ENCODE assay signal across 1 cellular context in the genomic region with DNA sequence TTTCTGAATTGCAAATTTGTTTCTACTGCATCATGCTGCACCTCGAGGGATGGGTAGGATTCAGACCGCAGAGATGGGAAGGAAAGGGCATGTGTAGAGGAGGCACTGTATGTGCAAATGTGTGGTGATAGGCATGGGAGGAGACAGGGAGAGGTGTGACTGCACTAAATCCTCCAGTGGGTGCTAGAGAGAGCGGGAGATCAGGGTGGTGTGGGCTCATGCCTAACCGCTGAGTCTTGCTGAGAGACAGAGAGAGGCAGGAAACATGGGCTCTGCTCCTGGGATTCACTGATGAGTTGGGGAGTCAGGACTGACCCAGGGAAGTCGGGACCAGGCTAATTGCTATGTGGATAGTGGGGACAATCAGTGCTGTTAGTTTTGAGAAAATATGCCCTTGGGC.
TF ChIP-seq lines count a peak whose summit lies in the region.

No MANE protein-coding gene starts in this region.

TF ChIP-seq in WTC11, 78 proteins besides CTCF, POLR2A, EP300 and RAD21 (continued from another document):
- TF ChIP-seq ESRRA (CRISPR knock-in tag; IDR thresholded peaks at IDR 0.05; ENCODE audit: borderline replicate concordance) = no peak
- no peak for TF ChIP-seq CBFB (CRISPR knock-in tag; IDR thresholded peaks at IDR 0.05; ENCODE audit: low read depth)
- TF ChIP-seq ZNF121 (CRISPR knock-in tag; IDR thresholded peaks at IDR 0.05) = no peak
- no peak for TF ChIP-seq CREM (CRISPR knock-in tag; IDR thresholded peaks at IDR 0.05)
- TF ChIP-seq, protein P1, sequence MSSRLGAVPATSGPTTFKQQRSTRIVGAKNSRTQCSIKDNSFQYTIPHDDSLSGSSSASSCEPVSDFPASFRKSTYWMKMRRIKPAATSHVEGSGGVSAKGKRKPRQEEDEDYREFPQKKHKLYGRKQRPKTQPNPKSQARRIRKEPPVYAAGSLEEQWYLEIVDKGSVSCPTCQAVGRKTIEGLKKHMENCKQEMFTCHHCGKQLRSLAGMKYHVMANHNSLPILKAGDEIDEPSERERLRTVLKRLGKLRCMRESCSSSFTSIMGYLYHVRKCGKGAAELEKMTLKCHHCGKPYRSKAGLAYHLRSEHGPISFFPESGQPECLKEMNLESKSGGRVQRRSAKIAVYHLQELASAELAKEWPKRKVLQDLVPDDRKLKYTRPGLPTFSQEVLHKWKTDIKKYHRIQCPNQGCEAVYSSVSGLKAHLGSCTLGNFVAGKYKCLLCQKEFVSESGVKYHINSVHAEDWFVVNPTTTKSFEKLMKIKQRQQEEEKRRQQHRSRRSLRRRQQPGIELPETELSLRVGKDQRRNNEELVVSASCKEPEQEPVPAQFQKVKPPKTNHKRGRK (CRISPR knock-in tag; IDR thresholded peaks at IDR 0.05; ENCODE audit: borderline replicate concordance) = no peak
- no peak for TF ChIP-seq TEAD1 (CRISPR knock-in tag; IDR thresholded peaks at IDR 0.05)
- TF ChIP-seq ZNF281 (CRISPR knock-in tag; IDR thresholded peaks at IDR 0.05) = no peak
- TF ChIP-seq, protein P2, sequence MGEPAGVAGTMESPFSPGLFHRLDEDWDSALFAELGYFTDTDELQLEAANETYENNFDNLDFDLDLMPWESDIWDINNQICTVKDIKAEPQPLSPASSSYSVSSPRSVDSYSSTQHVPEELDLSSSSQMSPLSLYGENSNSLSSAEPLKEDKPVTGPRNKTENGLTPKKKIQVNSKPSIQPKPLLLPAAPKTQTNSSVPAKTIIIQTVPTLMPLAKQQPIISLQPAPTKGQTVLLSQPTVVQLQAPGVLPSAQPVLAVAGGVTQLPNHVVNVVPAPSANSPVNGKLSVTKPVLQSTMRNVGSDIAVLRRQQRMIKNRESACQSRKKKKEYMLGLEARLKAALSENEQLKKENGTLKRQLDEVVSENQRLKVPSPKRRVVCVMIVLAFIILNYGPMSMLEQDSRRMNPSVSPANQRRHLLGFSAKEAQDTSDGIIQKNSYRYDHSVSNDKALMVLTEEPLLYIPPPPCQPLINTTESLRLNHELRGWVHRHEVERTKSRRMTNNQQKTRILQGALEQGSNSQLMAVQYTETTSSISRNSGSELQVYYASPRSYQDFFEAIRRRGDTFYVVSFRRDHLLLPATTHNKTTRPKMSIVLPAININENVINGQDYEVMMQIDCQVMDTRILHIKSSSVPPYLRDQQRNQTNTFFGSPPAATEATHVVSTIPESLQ (CRISPR knock-in tag; IDR thresholded peaks at IDR 0.05) = no peak
- no peak for TF ChIP-seq FOXK1 (CRISPR knock-in tag; IDR thresholded peaks at IDR 0.05)
- no peak for TF ChIP-seq ETV6 (CRISPR knock-in tag; IDR thresholded peaks at IDR 0.05)
- TF ChIP-seq, protein P3, sequence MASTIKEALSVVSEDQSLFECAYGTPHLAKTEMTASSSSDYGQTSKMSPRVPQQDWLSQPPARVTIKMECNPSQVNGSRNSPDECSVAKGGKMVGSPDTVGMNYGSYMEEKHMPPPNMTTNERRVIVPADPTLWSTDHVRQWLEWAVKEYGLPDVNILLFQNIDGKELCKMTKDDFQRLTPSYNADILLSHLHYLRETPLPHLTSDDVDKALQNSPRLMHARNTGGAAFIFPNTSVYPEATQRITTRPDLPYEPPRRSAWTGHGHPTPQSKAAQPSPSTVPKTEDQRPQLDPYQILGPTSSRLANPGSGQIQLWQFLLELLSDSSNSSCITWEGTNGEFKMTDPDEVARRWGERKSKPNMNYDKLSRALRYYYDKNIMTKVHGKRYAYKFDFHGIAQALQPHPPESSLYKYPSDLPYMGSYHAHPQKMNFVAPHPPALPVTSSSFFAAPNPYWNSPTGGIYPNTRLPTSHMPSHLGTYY (CRISPR knock-in tag; IDR thresholded peaks at IDR 0.05) = no peak
- no peak for TF ChIP-seq ZNF232 (CRISPR knock-in tag; IDR thresholded peaks at IDR 0.05)
- no peak for TF ChIP-seq ZNF263 (CRISPR knock-in tag; IDR thresholded peaks at IDR 0.05; ENCODE audit: low read depth)
- TF ChIP-seq STAT6 (CRISPR knock-in tag; conservative IDR thresholded peaks at IDR 0.05; ENCODE audit: low read depth) = no peak
- TF ChIP-seq SMAD3 (CRISPR knock-in tag; IDR thresholded peaks at IDR 0.05; ENCODE audit: borderline replicate concordance) = no peak
- TF ChIP-seq OVOL2 (CRISPR knock-in tag; IDR thresholded peaks at IDR 0.05; ENCODE audit: borderline replicate concordance) = no peak
